21 cellular contexts compared by ENCODE assay signal in the genomic region with DNA sequence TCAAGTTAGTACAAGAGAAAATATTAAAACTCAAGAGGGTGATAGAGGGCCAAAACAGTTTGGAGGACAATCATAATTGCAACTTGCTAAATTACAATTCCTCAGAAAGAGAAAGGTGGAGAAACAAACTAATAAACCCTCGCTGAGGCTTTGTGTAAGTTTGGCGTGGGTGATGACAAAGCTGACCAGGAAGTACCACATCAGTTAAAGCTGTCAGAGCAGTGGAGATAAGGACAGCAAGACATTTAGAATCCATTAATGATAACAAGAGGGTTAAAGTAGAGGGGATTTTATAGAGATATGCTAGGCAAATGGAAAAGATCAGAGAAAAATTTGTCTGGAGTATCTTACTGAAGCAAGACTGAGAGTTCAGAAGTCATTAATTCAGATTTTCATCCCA.
"Had no signal": no experiment of that assay in that cellular context is flagged by ENCODE, and none has a peak within 500 bp of the region (broad histone marks: within the 10 kb centered on the region; RNA-seq: fewer than 3 reads in every experiment).

No MANE protein-coding gene starts in this region.

- H3K4me3 ChIP-seq: PC-9, Peyer's patch, SJSA1, SK-N-MC had no signal

- ATAC-seq: Right ventricle myocardium inferior had no signal

- H3K4me2 ChIP-seq: KMS-11, PC-9 had no signal

- H3K27ac ChIP-seq: HL-60, KMS-11, PC-9, Peyer's patch, SJSA1, SK-N-MC had no signal

- H3K9ac ChIP-seq: KMS-11 had no signal

- H3K36me3 ChIP-seq: Peyer's patch, SJSA1 had no signal

- H3K9me3 ChIP-seq: Peyer's patch, SJSA1 had no signal

- DNase-seq: Kasumi-1, MV-4-11, NCI-H1048, NCI-H1105, NCI-H1417, NCI-H1436 treated with DMSO at 0.1 percent for 48 hours, NCI-H1694, NCI-H187 treated with DMSO at 0.1 percent for 48 hours, NCI-H2029 treated with DMSO at 0.1 percent for 48 hours, NCI-H2171 treated with DMSO at 0.1 percent for 48 hours, NCI-H524 treated with DMSO at 0.1 percent for 48 hours, NCI-H774, PC-9, Peyer's patch, SHP77 treated with DMSO at 0.1 percent for 48 hours, T-helper 2 cell had no signal

- H3K4me1 ChIP-seq: Peyer's patch, SJSA1 had no signal

- H3K27me3 ChIP-seq: Peyer's patch had no signal
